ENCODE assay signal across 1 cellular context in the genomic region with DNA sequence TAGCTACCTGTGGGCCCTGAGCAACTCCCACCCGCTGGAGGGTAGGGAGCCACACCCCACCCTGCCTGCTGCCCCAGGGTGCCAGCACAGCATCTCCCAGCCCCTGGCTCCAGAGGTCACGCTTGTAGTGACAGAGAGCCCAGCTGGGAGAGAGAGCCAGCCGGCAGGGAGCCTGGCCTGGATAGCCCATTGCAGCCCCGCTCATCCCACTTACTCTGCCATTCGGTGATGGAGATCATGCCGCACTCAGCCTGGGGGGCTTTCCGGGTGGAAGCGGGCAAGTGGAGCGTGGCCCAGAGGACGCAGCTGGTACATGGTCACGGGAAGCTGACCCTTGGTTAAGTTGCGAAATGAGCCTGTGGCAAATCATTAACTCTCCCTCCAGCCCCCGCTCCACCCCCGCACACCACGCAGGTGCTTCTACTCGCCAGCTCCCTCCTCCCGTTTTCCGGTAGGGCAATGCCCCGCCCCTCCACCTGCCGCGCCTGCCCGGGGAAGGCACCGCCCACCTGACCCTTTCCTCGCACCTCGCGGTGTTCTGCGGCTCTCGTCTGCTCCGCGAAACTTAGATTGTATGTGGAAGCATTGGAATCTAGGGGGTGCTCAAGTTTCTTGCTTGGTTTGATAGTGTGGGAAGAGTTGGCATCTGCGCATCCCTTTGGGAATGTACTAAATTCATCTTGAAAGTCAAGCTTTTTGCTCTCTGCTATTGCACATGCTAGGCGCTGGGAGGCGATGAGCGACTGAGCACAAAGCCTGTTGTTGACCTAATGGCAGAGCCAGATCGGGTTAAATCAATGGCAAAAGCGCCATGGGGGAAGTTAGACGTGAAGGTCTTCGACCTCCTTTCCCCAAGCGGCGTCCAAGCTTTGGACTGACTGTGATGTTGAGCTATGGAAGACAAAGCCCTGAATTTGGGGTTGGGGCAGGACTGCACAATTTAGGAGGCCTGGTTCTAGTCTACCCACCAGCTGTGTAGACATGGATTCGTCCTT.
TF ChIP-seq lines count a peak whose summit lies in the region.

TSS of gene GOLT1A (minus strand) at position 321 of the 995 bp plus-strand sequence. CDS start at position 239, 82 bp downstream.

TF ChIP-seq in K562, 482 proteins besides CTCF, POLR2A, EP300 and RAD21 (continued from another document):
- TF ChIP-seq, protein P1, sequence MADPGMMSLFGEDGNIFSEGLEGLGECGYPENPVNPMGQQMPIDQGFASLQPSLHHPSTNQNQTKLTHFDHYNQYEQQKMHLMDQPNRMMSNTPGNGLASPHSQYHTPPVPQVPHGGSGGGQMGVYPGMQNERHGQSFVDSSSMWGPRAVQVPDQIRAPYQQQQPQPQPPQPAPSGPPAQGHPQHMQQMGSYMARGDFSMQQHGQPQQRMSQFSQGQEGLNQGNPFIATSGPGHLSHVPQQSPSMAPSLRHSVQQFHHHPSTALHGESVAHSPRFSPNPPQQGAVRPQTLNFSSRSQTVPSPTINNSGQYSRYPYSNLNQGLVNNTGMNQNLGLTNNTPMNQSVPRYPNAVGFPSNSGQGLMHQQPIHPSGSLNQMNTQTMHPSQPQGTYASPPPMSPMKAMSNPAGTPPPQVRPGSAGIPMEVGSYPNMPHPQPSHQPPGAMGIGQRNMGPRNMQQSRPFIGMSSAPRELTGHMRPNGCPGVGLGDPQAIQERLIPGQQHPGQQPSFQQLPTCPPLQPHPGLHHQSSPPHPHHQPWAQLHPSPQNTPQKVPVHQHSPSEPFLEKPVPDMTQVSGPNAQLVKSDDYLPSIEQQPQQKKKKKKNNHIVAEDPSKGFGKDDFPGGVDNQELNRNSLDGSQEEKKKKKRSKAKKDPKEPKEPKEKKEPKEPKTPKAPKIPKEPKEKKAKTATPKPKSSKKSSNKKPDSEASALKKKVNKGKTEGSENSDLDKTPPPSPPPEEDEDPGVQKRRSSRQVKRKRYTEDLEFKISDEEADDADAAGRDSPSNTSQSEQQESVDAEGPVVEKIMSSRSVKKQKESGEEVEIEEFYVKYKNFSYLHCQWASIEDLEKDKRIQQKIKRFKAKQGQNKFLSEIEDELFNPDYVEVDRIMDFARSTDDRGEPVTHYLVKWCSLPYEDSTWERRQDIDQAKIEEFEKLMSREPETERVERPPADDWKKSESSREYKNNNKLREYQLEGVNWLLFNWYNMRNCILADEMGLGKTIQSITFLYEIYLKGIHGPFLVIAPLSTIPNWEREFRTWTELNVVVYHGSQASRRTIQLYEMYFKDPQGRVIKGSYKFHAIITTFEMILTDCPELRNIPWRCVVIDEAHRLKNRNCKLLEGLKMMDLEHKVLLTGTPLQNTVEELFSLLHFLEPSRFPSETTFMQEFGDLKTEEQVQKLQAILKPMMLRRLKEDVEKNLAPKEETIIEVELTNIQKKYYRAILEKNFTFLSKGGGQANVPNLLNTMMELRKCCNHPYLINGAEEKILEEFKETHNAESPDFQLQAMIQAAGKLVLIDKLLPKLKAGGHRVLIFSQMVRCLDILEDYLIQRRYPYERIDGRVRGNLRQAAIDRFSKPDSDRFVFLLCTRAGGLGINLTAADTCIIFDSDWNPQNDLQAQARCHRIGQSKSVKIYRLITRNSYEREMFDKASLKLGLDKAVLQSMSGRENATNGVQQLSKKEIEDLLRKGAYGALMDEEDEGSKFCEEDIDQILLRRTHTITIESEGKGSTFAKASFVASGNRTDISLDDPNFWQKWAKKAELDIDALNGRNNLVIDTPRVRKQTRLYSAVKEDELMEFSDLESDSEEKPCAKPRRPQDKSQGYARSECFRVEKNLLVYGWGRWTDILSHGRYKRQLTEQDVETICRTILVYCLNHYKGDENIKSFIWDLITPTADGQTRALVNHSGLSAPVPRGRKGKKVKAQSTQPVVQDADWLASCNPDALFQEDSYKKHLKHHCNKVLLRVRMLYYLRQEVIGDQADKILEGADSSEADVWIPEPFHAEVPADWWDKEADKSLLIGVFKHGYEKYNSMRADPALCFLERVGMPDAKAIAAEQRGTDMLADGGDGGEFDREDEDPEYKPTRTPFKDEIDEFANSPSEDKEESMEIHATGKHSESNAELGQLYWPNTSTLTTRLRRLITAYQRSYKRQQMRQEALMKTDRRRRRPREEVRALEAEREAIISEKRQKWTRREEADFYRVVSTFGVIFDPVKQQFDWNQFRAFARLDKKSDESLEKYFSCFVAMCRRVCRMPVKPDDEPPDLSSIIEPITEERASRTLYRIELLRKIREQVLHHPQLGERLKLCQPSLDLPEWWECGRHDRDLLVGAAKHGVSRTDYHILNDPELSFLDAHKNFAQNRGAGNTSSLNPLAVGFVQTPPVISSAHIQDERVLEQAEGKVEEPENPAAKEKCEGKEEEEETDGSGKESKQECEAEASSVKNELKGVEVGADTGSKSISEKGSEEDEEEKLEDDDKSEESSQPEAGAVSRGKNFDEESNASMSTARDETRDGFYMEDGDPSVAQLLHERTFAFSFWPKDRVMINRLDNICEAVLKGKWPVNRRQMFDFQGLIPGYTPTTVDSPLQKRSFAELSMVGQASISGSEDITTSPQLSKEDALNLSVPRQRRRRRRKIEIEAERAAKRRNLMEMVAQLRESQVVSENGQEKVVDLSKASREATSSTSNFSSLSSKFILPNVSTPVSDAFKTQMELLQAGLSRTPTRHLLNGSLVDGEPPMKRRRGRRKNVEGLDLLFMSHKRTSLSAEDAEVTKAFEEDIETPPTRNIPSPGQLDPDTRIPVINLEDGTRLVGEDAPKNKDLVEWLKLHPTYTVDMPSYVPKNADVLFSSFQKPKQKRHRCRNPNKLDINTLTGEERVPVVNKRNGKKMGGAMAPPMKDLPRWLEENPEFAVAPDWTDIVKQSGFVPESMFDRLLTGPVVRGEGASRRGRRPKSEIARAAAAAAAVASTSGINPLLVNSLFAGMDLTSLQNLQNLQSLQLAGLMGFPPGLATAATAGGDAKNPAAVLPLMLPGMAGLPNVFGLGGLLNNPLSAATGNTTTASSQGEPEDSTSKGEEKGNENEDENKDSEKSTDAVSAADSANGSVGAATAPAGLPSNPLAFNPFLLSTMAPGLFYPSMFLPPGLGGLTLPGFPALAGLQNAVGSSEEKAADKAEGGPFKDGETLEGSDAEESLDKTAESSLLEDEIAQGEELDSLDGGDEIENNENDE (IDR thresholded peaks at IDR 0.05; ENCODE audit: low read depth, low read length), result no peak
- no peak for TF ChIP-seq RFX5 (IDR thresholded peaks at IDR 0.05; ENCODE audit: low read depth, low read length)
TF ChIP-seq in K562: peak in this region for 42.
